In the genomic region with DNA sequence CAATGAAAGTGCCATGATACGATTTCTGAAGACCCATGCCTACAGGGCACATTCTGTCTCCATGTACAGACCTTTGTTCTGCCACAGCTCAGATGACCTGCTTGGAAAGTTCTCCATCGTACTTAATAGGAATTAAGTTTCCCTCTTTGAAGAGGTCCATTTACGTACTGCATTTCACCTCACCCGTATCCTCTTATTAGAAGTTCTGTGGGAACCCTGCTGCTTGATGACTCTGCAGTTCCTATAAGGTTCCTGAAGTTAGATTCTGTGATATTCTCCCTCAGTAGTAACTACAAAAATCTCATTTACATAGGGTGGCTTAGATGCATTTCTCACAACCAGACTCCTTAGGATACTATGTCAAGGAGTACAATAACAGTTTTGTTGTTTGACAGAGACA, we compare ENCODE assay signal across 20 cellular contexts.
"Had no signal": no experiment of that assay in that cellular context is flagged by ENCODE, and none has a peak within 500 bp of the region (broad histone marks: within the 10 kb centered on the region; RNA-seq: fewer than 3 reads in every experiment).

No MANE protein-coding gene starts in this region.

- H3K4me1 ChIP-seq: right atrium auricular region, suprapubic skin, thyroid gland had no signal

- DNase-seq: cortex of kidney; dorsolateral prefrontal cortex; effector CD8-positive, alpha-beta T cell; heart right ventricle; hypothalamus; kidney glomerular epithelial cell; mesendoderm; naive thymus-derived CD4-positive, alpha-beta T cell; nephron progenitor cell; posterior cingulate gyrus; sigmoid colon; stimulated activated CD4-positive, alpha-beta T cell treated with anti-CD3 and anti-CD28 coated beads, Interleukin-2, amount 100 ng/mL, for 24 hours; stimulated activated CD4-positive, alpha-beta T cell treated with anti-CD3 and anti-CD28 coated beads, Interleukin-4, amount 100 ng/mL, for 4 hours; stimulated activated naive CD4-positive, alpha-beta T cell; thyroid gland had no signal

- H3K9me3 ChIP-seq: heart right ventricle, neutrophil, right atrium auricular region, sigmoid colon, suprapubic skin, thyroid gland had no signal

- H3K36me3 ChIP-seq: right atrium auricular region, thyroid gland had no signal

- ATAC-seq: heart right ventricle; naive thymus-derived CD4-positive, alpha-beta T cell had no signal

- H3K4me3 ChIP-seq: dorsolateral prefrontal cortex, heart right ventricle, right atrium auricular region, sigmoid colon, skin epidermis, suprapubic skin, thyroid gland had no signal

- FAIRE-seq: urothelium cell line had no signal

- H3K27me3 ChIP-seq: dorsolateral prefrontal cortex, heart right ventricle, neutrophil, right atrium auricular region, sigmoid colon, suprapubic skin, thyroid gland had no signal

- H3K27ac ChIP-seq: dorsolateral prefrontal cortex, heart right ventricle, neutrophil, right atrium auricular region, sigmoid colon, skin epidermis, suprapubic skin, thyroid gland had no signal
